16 cellular contexts compared by ENCODE assay signal in genomic region chr2:224666951-224667553, GRCh38. TPM values are rescaled to one million over a fixed set of nuclear protein-coding genes. Genes with fewer than 3 reads are reported as not detected.
A peak's percentile ranks its signal among the peaks of the same experiment; 100 is the strongest.
DNase-seq lines count a peak whose midpoint lies in the region; ATAC-seq, FAIRE-seq and TF ChIP-seq lines count a peak whose summit lies in the region.
"Had no signal": no experiment of that assay in that cellular context is flagged by ENCODE, and none has a peak within 500 bp of the region (broad histone marks: within the 10 kb centered on the region; RNA-seq: fewer than 3 reads in every experiment).

No MANE protein-coding gene starts in this region.

- H3K23me2 ChIP-seq in H1 (ENCODE audit: low read depth, low read length): no peaks in the 10 kb centered on the region

- POLR2A ChIA-PET in H1 (lab: Charles Lee; ENCODE audit: partially characterized antibody): no interaction called here

- H4K20me1 ChIP-seq in H1 (replicated peaks in 1 of 2; ENCODE audit: control insufficient read depth in 1 of 2, insufficient read depth in 2 of 2, low read length in 2 of 2): no peaks in the 10 kb centered on the region
- H4K20me1 ChIP-seq in hepatocyte (ENCODE audit: insufficient read depth, poor library complexity, severe bottlenecking): no peaks in the 10 kb centered on the region

- TF ChIP-seq RAD21 in H1 (IDR thresholded peaks at IDR 0.05 in 1 of 2, conservative IDR thresholded peaks at IDR 0.05 in 1 of 2; ENCODE audit: low read depth in 2 of 2, low read length in 2 of 2): no peak

- H2AFZ ChIP-seq in H1 (ENCODE audit: low read length) (no peak overlapping the region), hepatocyte (no peak overlapping the region)

- no peak overlapping the region for H4K91ac ChIP-seq in H1 (replicated peaks; ENCODE audit: insufficient read length, low read length)

- H3K18ac ChIP-seq in H1 (ENCODE audit: extremely low read depth, low read length): no peak overlapping the region

- no peak overlapping the region for H2AK5ac ChIP-seq in H1 (ENCODE audit: low read depth, low read length)

- H3K4me1 ChIP-seq in H1 (replicated peaks in 1 of 4; ENCODE audit: control insufficient read depth in 3 of 4, insufficient read depth in 4 of 4, low read length in 3 of 4): peaks cover 0 to 5% (median 2%) of the 10 kb centered on the region in 4 experiments; a peak in 1 of 7 replicates
- no peaks in the 10 kb centered on the region for H3K4me1 ChIP-seq in hepatocyte (ENCODE audit: insufficient read depth)
- no peaks in the 10 kb centered on the region for H3K4me1 ChIP-seq in adrenal gland (replicated peaks in 1 of 2)

- H2BK15ac ChIP-seq in H1 (ENCODE audit: low read length): no peak overlapping the region

- TF ChIP-seq POLR2A in H1 (IDR thresholded peaks at IDR 0.05; ENCODE audit: control extremely low read depth in 1 of 2, low read depth in 2 of 2, low read length in 2 of 2) (no peak), adrenal gland (IDR thresholded peaks at IDR 0.05) (no peak)

- H3K27ac ChIP-seq in H1 (ENCODE audit: low read depth, low read length) (no peak overlapping the region), hepatocyte (no peak overlapping the region), adrenal gland (no peak overlapping the region)
- H3K27ac ChIP-seq: HL-60 had no signal

- TF ChIP-seq CTCF in H1 (IDR thresholded peaks at IDR 0.05; ENCODE audit: control extremely low read depth in 1 of 3, insufficient read depth in 1 of 3, low read depth in 1 of 3, low read length in 3 of 3): no peak
- no peak for TF ChIP-seq CTCF in hepatocyte (IDR thresholded peaks at IDR 0.05; ENCODE audit: poor library complexity)
- TF ChIP-seq CTCF in adrenal gland (IDR thresholded peaks at IDR 0.05): no peak

- CTCF ChIA-PET in H1 (lab: Charles Lee; ENCODE audit: partially characterized antibody): no interaction called here

- H3K79me2 ChIP-seq in H1 (ENCODE audit: control insufficient read depth in 1 of 2, insufficient read depth in 2 of 2, low read length in 2 of 2) (no peaks in the 10 kb centered on the region), hepatocyte (no peaks in the 10 kb centered on the region)

- H3K14ac ChIP-seq in H1 (ENCODE audit: insufficient read length): no peak overlapping the region

- H4K5ac ChIP-seq in H1 (ENCODE audit: insufficient read length, low read depth, low read length): no peak overlapping the region

- H2BK20ac ChIP-seq in H1 (ENCODE audit: low read length): no peak overlapping the region

- DNase-seq in H1 (ENCODE audit: low read depth in 1 of 2, low spot score in 2 of 2) (no peak), DMS153 treated with DMSO at 0.1 percent for 48 hours (lab: John Stamatoyannopoulos, UW; ENCODE audit: unreplicated experiment) (no peak), hepatocyte (ENCODE audit: low spot score) (no peak), NCI-H1048 (lab: John Stamatoyannopoulos, UW) (no peak), adrenal gland (no peak)
- DNase-seq: activated CD4-positive, alpha-beta T cell treated with anti-CD3 and anti-CD28 coated beads, Interleukin-2, amount 10 ng/mL, durations not matched to agents 24 days and 14 days; amniotic stem cell; DMS79 treated with DMSO at 0.1 percent for 48 hours; NCI-H2029; substantia nigra had no signal

- ATAC-seq in GM18873 (IDR thresholded peaks at IDR 0.05; ENCODE audit: low FRiP score, unreplicated experiment): peak; percentile 99
- peak; percentile 96 for ATAC-seq in GM21576 (IDR thresholded peaks at IDR 0.05; ENCODE audit: unreplicated experiment)
- peak; percentile 98 for ATAC-seq in HG03135 (IDR thresholded peaks at IDR 0.05; ENCODE audit: unreplicated experiment)

- H3K4me3 ChIP-seq in H1 (ENCODE audit: extremely low read depth in 1 of 4, insufficient read depth in 2 of 4, low read depth in 3 of 4, low read length in 4 of 4) (no peak overlapping the region), hepatocyte (no peak overlapping the region), adrenal gland (no peak overlapping the region)

- no peak overlapping the region for H3K9ac ChIP-seq in H1 (replicated peaks in 1 of 4; ENCODE audit: extremely low read depth in 1 of 4, low read depth in 3 of 4, low read length in 3 of 4)

- H3K36me3 ChIP-seq in H1 (ENCODE audit: control insufficient read depth in 2 of 4, insufficient read depth in 4 of 4, low read length in 3 of 4): no peaks in the 10 kb centered on the region
- H3K36me3 ChIP-seq in hepatocyte (replicated peaks; ENCODE audit: insufficient read depth, low read depth): no peaks in the 10 kb centered on the region
- no peaks in the 10 kb centered on the region for H3K36me3 ChIP-seq in adrenal gland (replicated peaks in 1 of 2)

- FAIRE-seq in H1 (lab: Jason Lieb, UNC): no peak
- FAIRE-seq: endothelial cell of umbilical vein had no signal

- H3K4me2 ChIP-seq in H1 (ENCODE audit: insufficient read depth in 1 of 2, low read depth in 2 of 2, low read length in 2 of 2): no peak overlapping the region
- no peak overlapping the region for H3K4me2 ChIP-seq in hepatocyte

- no peak for TF ChIP-seq EP300 in H1 (IDR thresholded peaks at IDR 0.05; ENCODE audit: borderline replicate concordance in 1 of 2, low read depth in 2 of 2, low read length in 2 of 2)

- H2BK12ac ChIP-seq in H1 (ENCODE audit: low read depth, low read length): no peak overlapping the region

- H3K56ac ChIP-seq in H1 (replicated peaks; ENCODE audit: insufficient read length, low read depth, low read length): no peak overlapping the region

- intact Hi-C loops in adrenal gland (cut with DNase I): no loop called here

- no peaks in the 10 kb centered on the region for H3K79me1 ChIP-seq in H1 (ENCODE audit: low read depth, low read length)

- no peak overlapping the region for H4K8ac ChIP-seq in H1 (ENCODE audit: extremely low read depth, insufficient read depth, low read length)

- H2BK120ac ChIP-seq in H1 (replicated peaks; ENCODE audit: low read depth, low read length): no peak overlapping the region

- H3K9me3 ChIP-seq in H1 (ENCODE audit: insufficient read depth in 2 of 2, low read depth in 1 of 2, low read length in 1 of 2) (peaks cover 10 to 20% of the 10 kb centered on the region in 2 experiments; a peak in 3 of 4 replicates), hepatocyte (ENCODE audit: low read depth) (no peaks in the 10 kb centered on the region), adrenal gland (replicated peaks in 1 of 3) (no peaks in the 10 kb centered on the region)

- H3K23ac ChIP-seq in H1 (ENCODE audit: insufficient read length): no peak overlapping the region

- H2BK5ac ChIP-seq in H1 (ENCODE audit: low read depth, low read length): no peak overlapping the region

- H3K9me2 ChIP-seq in hepatocyte (replicated peaks; ENCODE audit: insufficient read depth): no peaks in the 10 kb centered on the region

- WGBS in H1 (ENCODE audit: extremely low coverage in 1 of 2, insufficient coverage in 1 of 2, insufficient read length in 1 of 2, insufficient replicate concordance in 2 of 2, low coverage in 1 of 2, low lambda C conversion rate in 2 of 2, missing lambda C conversion rate in 1 of 2), 2 experiments: 78% methylated on average over 2 of the region's 2 CpGs; no CpG with 5 or more reads in 1 of the 2 experiments
- 53% methylated on average over 2 of the region's 2 CpGs for WGBS in hepatocyte (ENCODE audit: low lambda C conversion rate, missing lambda C conversion rate)
- WGBS in adrenal gland, 4 donors: 50 to 62% (median 60%) methylated on average over 2 of the region's 2 CpGs

- no peak overlapping the region for H3K4ac ChIP-seq in H1 (replicated peaks; ENCODE audit: insufficient read length, low read depth, low read length)

- H3K27me3 ChIP-seq in H1 (replicated peaks in 1 of 4; ENCODE audit: control insufficient read depth in 3 of 4, extremely low read depth in 1 of 4, insufficient read depth in 3 of 4, low read length in 3 of 4) (no peaks in the 10 kb centered on the region), hepatocyte (no peaks in the 10 kb centered on the region), adrenal gland (no peaks in the 10 kb centered on the region)

TF ChIP-seq in H1, 55 proteins besides CTCF, POLR2A, EP300 and RAD21:
- TF ChIP-seq NRF1 (IDR thresholded peaks at IDR 0.05; ENCODE audit: low read depth, low read length) (no peak), CEBPB (IDR thresholded peaks at IDR 0.05; ENCODE audit: low read depth, low read length) (peak; percentile 62; the same call in 1 of the 2 replicates)

RNA-seq across cellular contexts. Expression of gene CCDC195, which starts 49.1 kb away (rescaled TPM):
- not detected in 2 replicates for total RNA-seq in H1 (2021; fragmentation: NEBNext Ultra II Directional; extraction: Animal tissue kit (Norgen Biotek cat#: 25700))
- polyA plus RNA-seq in H1 (2011; rRNA removed) (not detected in 2 replicates), hepatocyte (not detected in 2 replicates), adrenal gland (not detected)
- not detected for polyA plus RNA-seq in H1 (2011; cell fraction: cytosol; rRNA removed)
- polyA plus RNA-seq in H1 (2011; cell fraction: nucleus; rRNA removed): not detected
- polyA plus RNA-seq in H1 (2012, experiment 1 of 2): not detected in 4 replicates
- polyA plus RNA-seq in H1 (2012, experiment 2 of 2): not detected
- not detected for polyA plus RNA-seq in H1 (2013, experiment 1 of 2)
- polyA plus RNA-seq in H1 (2013, experiment 2 of 2): not detected
- not detected in 2 replicates for polyA minus RNA-seq in H1 (2011; rRNA and poly(A)+ RNA removed)
- polyA minus RNA-seq in H1 (2011; cell fraction: cytosol; rRNA and poly(A)+ RNA removed): not detected
- polyA minus RNA-seq in H1 (2011; cell fraction: nucleus; rRNA and poly(A)+ RNA removed): not detected
- total RNA-seq in hepatocyte (not detected in 2 replicates), adrenal gland (not detected)
- total RNA-seq: activated CD4-positive, alpha-beta T cell treated with anti-CD3 and anti-CD28 coated beads, Interleukin-2, amount 10 ng/mL, durations not matched to agents 24 days and 14 days; endothelial cell of umbilical vein; neural crest cell had no signal
- polyA plus RNA-seq: endothelial cell of umbilical vein had no signal
